ENCODE assay signal across 8 cellular contexts in genomic region chr17:17305282-17305801, GRCh38. TPM values are rescaled to one million over a fixed set of nuclear protein-coding genes. Genes with fewer than 3 reads are reported as not detected.
A peak's percentile ranks its signal among the peaks of the same experiment; 100 is the strongest.
DNase-seq lines count a peak whose midpoint lies in the region; ATAC-seq and TF ChIP-seq lines count a peak whose summit lies in the region.

No MANE protein-coding gene starts in this region.

- H3K4me3 Mint-ChIP-seq in activated CD4-positive, alpha-beta memory T cell treated with anti-CD3 and anti-CD28 coated beads, Interleukin-2, amount 10 ng/mL, durations not matched to agents 7 days and 5 days, result peak overlapping the region; percentile 82

- peaks cover 6% of the 10 kb centered on the region for H3K36me3 Mint-ChIP-seq in activated CD4-positive, alpha-beta memory T cell treated with anti-CD3 and anti-CD28 coated beads, Interleukin-2, amount 10 ng/mL, durations not matched to agents 7 days and 5 days (ENCODE audit: low read depth)

- peaks cover 33% of the 10 kb centered on the region for H3K4me1 Mint-ChIP-seq in activated CD4-positive, alpha-beta memory T cell treated with anti-CD3 and anti-CD28 coated beads, Interleukin-2, amount 10 ng/mL, durations not matched to agents 7 days and 5 days

- no peaks in the 10 kb centered on the region for H3K9me3 ChIP-seq in thyroid gland

- no peaks in the 10 kb centered on the region for H3K36me3 ChIP-seq in thyroid gland

- no peak for TF ChIP-seq POLR2A in thyroid gland (IDR thresholded peaks at IDR 0.05)

- POLR2A ChIA-PET in activated CD4-positive, alpha-beta memory T cell treated with anti-CD3 and anti-CD28 coated beads, Interleukin-2, amount 10 ng/mL, durations not matched to agents 7 days and 5 days (lab: Charles Lee), result interaction anchor here (0.9 to 3.7 kb wide), 4 partner anchors 25 to 317 kb away, joined by 3 to 38 read pairs (median 10); partner anchors contain the start of genes COPS3 and FLCN

- ATAC-seq in HG02759 (IDR thresholded peaks at IDR 0.05; ENCODE audit: unreplicated experiment) (peak; percentile 64), left colon (peak; percentile 15)

- no peaks in the 10 kb centered on the region for H3K27me3 Mint-ChIP-seq in activated CD4-positive, alpha-beta memory T cell treated with anti-CD3 and anti-CD28 coated beads, Interleukin-2, amount 10 ng/mL, durations not matched to agents 7 days and 5 days

- no peak for TF ChIP-seq CTCF in thyroid gland (IDR thresholded peaks at IDR 0.05)

- no peak overlapping the region for H3K4me3 ChIP-seq in thyroid gland (replicated peaks in 1 of 3)

- no peaks in the 10 kb centered on the region for H3K9me3 Mint-ChIP-seq in activated CD4-positive, alpha-beta memory T cell treated with anti-CD3 and anti-CD28 coated beads, Interleukin-2, amount 10 ng/mL, durations not matched to agents 7 days and 5 days

- CTCF ChIA-PET in activated CD4-positive, alpha-beta memory T cell treated with anti-CD3 and anti-CD28 coated beads, Interleukin-2, amount 10 ng/mL, durations not matched to agents 7 days and 5 days (lab: Charles Lee), result interaction anchor here (0.5 to 1.4 kb wide), 5 partner anchors 13 to 164 kb away, joined by 3 to 5 read pairs (median 4); no protein-coding TSS in a partner anchor

- WGBS in thyroid gland, 2 donors, result 56 to 69% methylated on average over 6 to 7 of the region's 8 CpGs

- peak; percentile 49 for DNase-seq in NCI-H2171 treated with DMSO at 0.1 percent for 48 hours (lab: John Stamatoyannopoulos, UW)
- DNase-seq in NCI-H2171 (lab: John Stamatoyannopoulos, UW), result no peak
- DNase-seq in NCI-H510A (lab: John Stamatoyannopoulos, UW), result peak; percentile 49
- peak; percentile 73 for DNase-seq in activated CD4-positive, alpha-beta memory T cell treated with anti-CD3 and anti-CD28 coated beads, Interleukin-2, amount 10 ng/mL, durations not matched to agents 7 days and 5 days
- peak in 1 of 2 donors; percentile 42 for DNase-seq in left colon
- DNase-seq in thyroid gland, result no peak
- DNase-seq in HCEC 1CT, result no peak

- H3K27me3 ChIP-seq in thyroid gland, result no peaks in the 10 kb centered on the region

- intact Hi-C loops in left colon (cut with DNase I, micrococcal nuclease) (no loop called here), thyroid gland (cut with DNase I) (no loop called here)

- peak overlapping the region; percentile 93 for H3K27ac Mint-ChIP-seq in activated CD4-positive, alpha-beta memory T cell treated with anti-CD3 and anti-CD28 coated beads, Interleukin-2, amount 10 ng/mL, durations not matched to agents 7 days and 5 days

- no peak overlapping the region for H3K27ac ChIP-seq in thyroid gland

- H3K4me1 ChIP-seq in thyroid gland, result peaks cover 0 to 13% of the 10 kb centered on the region in 2 donors

RNA-seq across cellular contexts. Expression of gene NT5M, which starts 2.2 kb away (rescaled TPM):
- 1 to 10 TPM; 8.4 to 9.7 TPM for total RNA-seq in activated CD4-positive, alpha-beta memory T cell treated with anti-CD3 and anti-CD28 coated beads, Interleukin-2, amount 10 ng/mL, durations not matched to agents 7 days and 5 days
- total RNA-seq in left colon (1 to 10 TPM; 1.6 TPM), thyroid gland (1 to 10 TPM; 1.1 to 6.0 (median 2.8) TPM)

RNA-seq across cellular contexts. Expression of gene COPS3, which starts 24.3 kb away (rescaled TPM):
- total RNA-seq in activated CD4-positive, alpha-beta memory T cell treated with anti-CD3 and anti-CD28 coated beads, Interleukin-2, amount 10 ng/mL, durations not matched to agents 7 days and 5 days, result 100 to 1,000 TPM in 1 of 2 experiments, 10 to 100 TPM in 1; 99.9 to 109 TPM
- total RNA-seq in left colon, result 10 to 100 TPM; 33.8 to 40.7 TPM
- 10 to 100 TPM; 49.2 to 60.0 (median 57.9) TPM for total RNA-seq in thyroid gland

Comparison
In these comparisons a context has a peak if more than half of its experiments do, and no peak if none do; other contexts are left out.
1. DNase-seq: peak in NCI-H2171 treated with DMSO at 0.1 percent for 48 hours (single experiment), NCI-H510A (single experiment) and activated CD4-positive, alpha-beta memory T cell treated with anti-CD3 and anti-CD28 coated beads, Interleukin-2, amount 10 ng/mL, durations not matched to agents 7 days and 5 days (single experiment); none in NCI-H2171 (single experiment), thyroid gland (0 of 2) and HCEC 1CT (single experiment).